Comparison of ENCODE assay signal across 8 cellular contexts in genomic region chr2:225025917-225026571, GRCh38. TPM values are rescaled to one million over a fixed set of nuclear protein-coding genes. Genes with fewer than 3 reads are reported as not detected.
DNase-seq lines count a peak whose midpoint lies in the region; ATAC-seq, FAIRE-seq and TF ChIP-seq lines count a peak whose summit lies in the region.

No MANE protein-coding gene starts in this region.

- POLR2A ChIA-PET in K562 (lab: Yijun Ruan, JAX): no interaction called here

- no peak for ATAC-seq in K562
- no peak for ATAC-seq in HG03108 (IDR thresholded peaks at IDR 0.05; ENCODE audit: unreplicated experiment)
- no peak for ATAC-seq in HG02588 (IDR thresholded peaks at IDR 0.05; ENCODE audit: unreplicated experiment)

- intact Hi-C loops in K562 (cut with micrococcal nuclease): no loop called here

- no peak for TF ChIP-seq RAD21 in K562 (CRISPR knock-in tag; conservative IDR thresholded peaks at IDR 0.05 in 1 of 2, IDR thresholded peaks at IDR 0.05 in 1 of 2)

- H3K4me1 ChIP-seq in K562 (replicated peaks in 1 of 2; ENCODE audit: control insufficient read depth in 2 of 2, insufficient read depth in 2 of 2, low read length in 2 of 2): no peaks in the 10 kb centered on the region

- no peaks in the 10 kb centered on the region for H4K20me1 ChIP-seq in K562 (replicated peaks; ENCODE audit: control insufficient read depth, insufficient read depth, low read length)

- no peaks in the 10 kb centered on the region for H3K36me3 ChIP-seq in K562 (ENCODE audit: control insufficient read depth, insufficient read depth, low read length)

- no TSS peak for BruUV-seq in K562 (replicated peaks; lab: Mats Ljungman, UMichigan)

- no peak for TF ChIP-seq EP300 in K562 (IDR thresholded peaks at IDR 0.05; ENCODE audit: low read length)

- no peaks in the 10 kb centered on the region for H3K27me3 ChIP-seq in K562 (ENCODE audit: control insufficient read depth in 2 of 2, insufficient read depth in 2 of 2, low read length in 2 of 2)

- H3K79me2 ChIP-seq in K562 (ENCODE audit: control insufficient read depth, insufficient read depth, low read length): no peaks in the 10 kb centered on the region

- H3K9ac ChIP-seq in K562 (ENCODE audit: insufficient read depth in 1 of 2, low read depth in 2 of 2, low read length in 2 of 2): no peak overlapping the region

- no peak overlapping the region for H2AFZ ChIP-seq in K562 (ENCODE audit: low read depth, low read length)

- DNase-seq in GM03348 (ENCODE audit: low spot score) (peak; percentile 85), MV-4-11 (lab: John Stamatoyannopoulos, UW) (peak; percentile 96), K562 (ENCODE audit: extremely low read depth in 1 of 4, low spot score in 3 of 4) (no peak), pons (ENCODE audit: low spot score) (peak; percentile 79), COLO829 (ENCODE audit: low spot score) (no peak), NCI-H2081 (lab: John Stamatoyannopoulos, UW) (no peak)

- no peaks in the 10 kb centered on the region for H3K9me1 ChIP-seq in K562 (ENCODE audit: control insufficient read depth, insufficient read depth, low read length)

- WGBS in K562 (ENCODE audit: insufficient coverage, low coverage, missing lambda C conversion rate): 0% methylated on average over 2 of the region's 2 CpGs

- no peak for TF ChIP-seq CTCF in K562 (IDR thresholded peaks at IDR 0.05 in 2 of 3, conservative IDR thresholded peaks at IDR 0.05 in 1 of 3; ENCODE audit: insufficient read depth in 2 of 3, low read depth in 1 of 3, low read length in 3 of 3)

- no peak for TF ChIP-seq POLR2A in K562 (conservative IDR thresholded peaks at IDR 0.05)

- no peak overlapping the region for H3K4me3 ChIP-seq in K562

- no peak overlapping the region for H3K4me2 ChIP-seq in K562 (ENCODE audit: insufficient read depth, low read length)

- H3K9me3 ChIP-seq in K562 (replicated peaks; ENCODE audit: control insufficient read depth, insufficient read depth, low read depth, low read length): no peaks in the 10 kb centered on the region; the same call in 1 of the 2 replicates

- H3K27ac ChIP-seq in K562 (ENCODE audit: extremely low read depth, low read depth, low read length): no peak overlapping the region

- CTCF ChIA-PET in K562 (lab: Yijun Ruan, JAX; ENCODE audit: low intra/inter-chr PET ratio): no interaction called here

- in situ Hi-C loops in K562 (cut with MboI): no loop called here

- FAIRE-seq in K562 (lab: Jason Lieb, UNC): no peak

TF ChIP-seq in K562, 482 proteins besides CTCF, POLR2A, EP300 and RAD21:
- TF ChIP-seq MEIS2 (IDR thresholded peaks at IDR 0.05; ENCODE audit: partially characterized antibody) (peak; percentile 31), XRCC5 (IDR thresholded peaks at IDR 0.05; ENCODE audit: low read depth, low read length) (no peak), SP2 (IDR thresholded peaks at IDR 0.05; ENCODE audit: extremely low read depth, low read depth, low read length, poor library complexity, severe bottlenecking) (no peak)

RNA-seq across cellular contexts. Expression of gene DOCK10, which starts 16.2 kb away (rescaled TPM):
- 0.28 TPM in 1 of 2 replicates, not detected in the other for total RNA-seq in K562 (2011; cell fraction: chromatin; rRNA removed; ENCODE audit: low replicate concordance)
- total RNA-seq in K562 (2011; cell fraction: nucleolus; rRNA removed): not detected in 2 replicates
- total RNA-seq in K562 (2011; cell fraction: nucleoplasm; rRNA removed): 0.08 TPM in 1 of 2 replicates, not detected in the other
- total RNA-seq in K562 (2014; rRNA removed) (0.12 and 0.18 TPM in 2 replicates), K562 (2014; rRNA removed; fragmentation: Illumina TruSeq; extraction: Trizol) (0.40 and 0.45 TPM in 2 replicates), K562 (2015; rRNA removed; fragmentation: Illumina TruSeq; extraction: Trizol) (0.72 and 0.87 TPM in 2 replicates), K562 (2021) (0.69 and 0.76 TPM in 2 replicates)
- polyA plus RNA-seq in K562 (2011; rRNA removed) (0.01 and 0.13 TPM in 2 replicates), K562 (2014; fragmentation: Illumina TruSeq; extraction: Trizol) (0.24 and 0.49 TPM in 2 replicates), K562 (2014; fragmentation: Nextera tagmentation; extraction: Ambion mirVana) (under 1 TPM; 0.01 to 0.14 TPM), K562 (2014; rRNA removed) (0.05 and 0.08 TPM in 2 replicates)
- 0.01 TPM in 1 of 2 replicates, not detected in the other for polyA plus RNA-seq in K562 (2011; cell fraction: cytosol; rRNA removed)
- polyA plus RNA-seq in K562 (2011; cell fraction: nucleus; rRNA removed): 0.16 and 0.18 TPM in 2 replicates
- 0.29 and 0.44 TPM in 2 replicates for polyA plus RNA-seq in K562 (2012)
- polyA minus RNA-seq in K562 (2011; rRNA and poly(A)+ RNA removed): 0.18 and 0.42 TPM in 2 replicates
- polyA minus RNA-seq in K562 (2011; cell fraction: cytosol; rRNA and poly(A)+ RNA removed): 0.86 TPM in 1 of 2 replicates, not detected in the other
- under 0.01 and 0.40 TPM in 2 replicates for polyA minus RNA-seq in K562 (2011; cell fraction: nucleus; rRNA and poly(A)+ RNA removed)

Comparison
In these comparisons a context has a peak if more than half of its experiments do, and no peak if none do; other contexts are left out.
1. DNase-seq: peak in GM03348 (single experiment), MV-4-11 (single experiment) and pons (single experiment); none in K562 (0 of 4), COLO829 (single experiment) and NCI-H2081 (0 of 2).